In genomic region chr18:35880788-35881455, GRCh38 we compare ENCODE assay signal across 1 cellular context.
TF ChIP-seq lines count a peak whose summit lies in the region.

No MANE protein-coding gene starts in this region.

TF ChIP-seq in WTC11, 78 proteins besides CTCF, POLR2A, EP300 and RAD21 (continued from another document):
- TF ChIP-seq, protein P1, sequence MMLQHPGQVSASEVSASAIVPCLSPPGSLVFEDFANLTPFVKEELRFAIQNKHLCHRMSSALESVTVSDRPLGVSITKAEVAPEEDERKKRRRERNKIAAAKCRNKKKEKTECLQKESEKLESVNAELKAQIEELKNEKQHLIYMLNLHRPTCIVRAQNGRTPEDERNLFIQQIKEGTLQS (CRISPR knock-in tag; conservative IDR thresholded peaks at IDR 0.05): no peak
- TF ChIP-seq ZNF423 (CRISPR knock-in tag; IDR thresholded peaks at IDR 0.05) (0 out of 2 replicates have a peak, but pooled peaks have one; percentile 28), EMX1 (CRISPR knock-in tag; IDR thresholded peaks at IDR 0.05) (peak; percentile 35; the same call in 1 of the 2 replicates), CBFB (CRISPR knock-in tag; IDR thresholded peaks at IDR 0.05; ENCODE audit: low read depth) (no peak)
